Comparison of ENCODE assay signal across 1 cellular context in genomic region chr7:98420966-98421612, GRCh38.
TF ChIP-seq lines count a peak whose summit lies in the region.

No MANE protein-coding gene starts in this region.

TF ChIP-seq in endothelial cell of umbilical vein, 7 proteins besides CTCF, POLR2A, EP300 and RAD21 (continued from another document):
- TF ChIP-seq MYC (IDR thresholded peaks at IDR 0.05; ENCODE audit: low read depth, low read length) (no peak), EZH2 (IDR thresholded peaks at IDR 0.05; ENCODE audit: borderline replicate concordance, low read depth, low read length, severe bottlenecking) (no peak), JUN (IDR thresholded peaks at IDR 0.05; ENCODE audit: borderline replicate concordance, insufficient read depth, insufficient read length, low read depth) (no peak), MAX (IDR thresholded peaks at IDR 0.05; ENCODE audit: insufficient read depth, insufficient read length) (no peak), POLR2AphosphoS5 (IDR thresholded peaks at IDR 0.05; ENCODE audit: insufficient read depth, low read depth, low read length) (no peak), FOS (IDR thresholded peaks at IDR 0.05; ENCODE audit: borderline replicate concordance, insufficient read depth, low read length) (no peak)
TF ChIP-seq in endothelial cell of umbilical vein: peak in this region for 0.
